ENCODE assay signal across 22 cellular contexts in the genomic region with DNA sequence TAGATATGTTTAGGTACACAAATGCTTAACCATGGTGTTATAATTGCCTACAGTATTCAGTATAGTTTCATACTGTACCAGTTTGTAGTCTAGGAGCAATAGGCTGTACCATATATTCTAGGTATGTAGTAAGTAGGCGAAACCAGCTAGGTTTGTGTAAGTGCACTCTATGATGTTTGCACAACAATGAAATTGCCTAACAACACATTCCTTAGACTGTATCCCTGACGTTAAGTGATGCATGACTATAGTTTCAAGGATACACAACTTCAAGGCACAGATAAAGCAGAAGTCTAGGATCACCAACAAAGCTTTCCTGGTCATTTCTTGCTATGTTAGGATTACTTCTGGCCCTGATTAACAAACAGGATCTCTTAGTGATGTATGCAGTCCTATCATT.
DNase-seq lines count a peak whose midpoint lies in the region; ATAC-seq and TF ChIP-seq lines count a peak whose summit lies in the region.
"Had no signal": no experiment of that assay in that cellular context is flagged by ENCODE, and none has a peak within 500 bp of the region (broad histone marks: within the 10 kb centered on the region; RNA-seq: fewer than 3 reads in every experiment).

No MANE protein-coding gene starts in this region.

- H3K27ac ChIP-seq in cardiac muscle cell (peak overlapping the region; percentile 78), lung (ENCODE audit: low read depth in 1 of 2, low read length in 1 of 2) (no peak overlapping the region)
- H3K27ac ChIP-seq: colonic mucosa, thyroid gland had no signal

- no peak for TF ChIP-seq CTCF in cardiac muscle cell (IDR thresholded peaks at IDR 0.05; ENCODE audit: low read depth, low read length)
- no peak for TF ChIP-seq CTCF in epithelial cell of proximal tubule (conservative IDR thresholded peaks at IDR 0.05; ENCODE audit: low read depth, low read length)
- TF ChIP-seq CTCF in lung (IDR thresholded peaks at IDR 0.05; ENCODE audit: control extremely low read depth, extremely low read depth) = no peak

- ATAC-seq in left ventricle myocardium superior (no peak), lung (ENCODE audit: insufficient read depth, low FRiP score) (peak; percentile 59), HG02840 (IDR thresholded peaks at IDR 0.05; ENCODE audit: low FRiP score, unreplicated experiment) (no peak), GM18870 (IDR thresholded peaks at IDR 0.05; ENCODE audit: unreplicated experiment) (no peak)
- ATAC-seq: GM23338, SK-N-SH treated with all-trans-retinoic acid at 6 μM for 48 hours had no signal

- TF ChIP-seq POLR2A in erythroblast (IDR thresholded peaks at IDR 0.05; ENCODE audit: low read length) = no peak

- H3K36me3 ChIP-seq in cardiac muscle cell (no peaks in the 10 kb centered on the region), lung (ENCODE audit: control insufficient read depth in 2 of 2, insufficient read depth in 2 of 2, low read length in 2 of 2) (no peaks in the 10 kb centered on the region)
- H3K36me3 ChIP-seq: colonic mucosa, thyroid gland had no signal

- DNase-seq in cardiac muscle cell (ENCODE audit: low read depth in 1 of 2, low spot score in 1 of 2) (peak in 1 of 2 donors; percentile 37), left ventricle myocardium superior (no peak), epithelial cell of proximal tubule (ENCODE audit: low read depth) (peak; percentile 30), lung (ENCODE audit: low spot score) (no peak), erythroblast (lab: John Stamatoyannopoulos, UW) (no peak)
- DNase-seq in NK-92 treated with Interleukin-12 subunit alpha and Interleukin-12 subunit beta, amount 100 ng/mL, for 24 hours (lab: John Stamatoyannopoulos, UW) = no peak
- DNase-seq: activated CD4-positive, alpha-beta T cell treated with anti-CD3 and anti-CD28 coated beads, Interleukin-2, amount 50 U/mL, for 4 hours; activated CD8-positive, alpha-beta memory T cell treated with anti-CD3 and anti-CD28 coated beads, Interleukin-2, amount 50 U/mL, for 4 hours; activated effector memory CD4-positive, alpha-beta T cell treated with Interleukin-2 at 50 U/mL for 16 hours; activated naive CD8-positive, alpha-beta T cell treated with anti-CD3 and anti-CD28 coated beads, Interleukin-2, amount 10 ng/mL, durations not matched to agents 7 days and 5 days; colonic mucosa; endodermal cell; head of caudate nucleus; NCI-H1105 treated with DMSO at 0.1 percent for 48 hours; NCI-H510A treated with DMSO at 0.1 percent for 48 hours; stimulated activated CD4-positive, alpha-beta T cell treated with anti-CD3 and anti-CD28 coated beads, Interleukin-12 subunit alpha, Interleukin-12 subunit beta, amount 100 ng/mL, for 4 hours; thyroid gland had no signal

- WGBS in lung, 2 donors = 51 to 69% methylated on average over 2 of the region's 2 CpGs

- intact Hi-C loops in left ventricle myocardium superior (cut with micrococcal nuclease) = no loop called here

- no peaks in the 10 kb centered on the region for H3K27me3 ChIP-seq in cardiac muscle cell
- H3K27me3 ChIP-seq in lung (ENCODE audit: control insufficient read depth, insufficient read depth) = no peaks in the 10 kb centered on the region
- H3K27me3 ChIP-seq: colonic mucosa, thyroid gland had no signal

- H3K4me3 ChIP-seq in cardiac muscle cell = no peak overlapping the region
- no peak overlapping the region for H3K4me3 ChIP-seq in epithelial cell of proximal tubule (ENCODE audit: low read depth, low read length)
- H3K4me3 ChIP-seq in lung = no peak overlapping the region
- H3K4me3 ChIP-seq: colonic mucosa, GM23338, thyroid gland had no signal

- H3K4me1 ChIP-seq in cardiac muscle cell (ENCODE audit: low read depth) (peaks cover 16% of the 10 kb centered on the region), lung (ENCODE audit: control insufficient read depth in 2 of 2, insufficient read depth in 2 of 2, low read length in 2 of 2) (peaks cover 0 to 5% of the 10 kb centered on the region in 2 donors)
- H3K4me1 ChIP-seq: colonic mucosa, thyroid gland had no signal

- H3K9me3 ChIP-seq in cardiac muscle cell (ENCODE audit: low read depth) = no peaks in the 10 kb centered on the region
- no peaks in the 10 kb centered on the region for H3K9me3 ChIP-seq in lung (ENCODE audit: control insufficient read depth in 2 of 2, insufficient read depth in 1 of 2, low read length in 1 of 2)
- H3K9me3 ChIP-seq: Caco-2, colonic mucosa, thyroid gland had no signal
